ENCODE assay signal across 8 cellular contexts in the genomic region with DNA sequence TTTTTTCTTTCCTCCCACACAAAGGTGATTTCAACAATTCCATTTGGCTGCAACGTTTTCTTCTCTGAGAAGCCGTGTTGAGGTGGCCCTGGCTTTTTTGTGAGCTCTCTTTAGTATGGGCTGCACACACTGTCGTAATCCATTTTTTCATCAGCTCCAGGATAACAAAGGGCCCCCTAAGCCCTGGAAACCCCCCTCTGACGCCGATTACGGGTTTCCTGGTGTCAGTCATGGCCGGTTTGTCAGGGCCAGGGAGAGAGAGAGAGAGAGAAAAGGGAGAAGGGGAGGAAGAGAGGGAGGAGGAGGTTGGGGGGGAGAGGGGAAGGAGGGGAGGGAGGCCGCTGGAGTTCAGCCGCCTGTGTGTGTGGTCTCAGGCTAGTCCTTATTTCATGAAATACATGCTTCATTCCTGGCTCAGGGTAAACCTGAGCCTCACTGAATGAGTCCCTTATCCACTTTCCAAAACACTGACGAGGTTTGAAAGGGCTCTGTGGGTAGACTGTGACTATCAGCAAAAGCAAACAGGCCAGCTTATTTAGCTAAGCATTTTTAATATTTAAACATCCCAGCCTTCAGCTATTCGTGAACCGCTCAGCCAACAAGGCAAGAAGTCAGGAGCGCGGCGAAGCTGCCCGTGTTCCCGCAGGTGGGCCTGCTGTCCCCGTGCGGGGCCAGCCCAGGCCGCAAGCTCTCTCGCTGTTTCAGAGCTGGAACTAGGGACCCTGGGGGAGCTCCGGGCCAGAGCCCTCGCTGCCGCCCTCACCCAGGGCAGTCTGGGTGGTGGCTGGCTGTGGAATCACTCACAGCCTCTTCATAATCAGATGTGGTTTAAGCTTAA.
DNase-seq lines count a peak whose midpoint lies in the region; ATAC-seq, FAIRE-seq and TF ChIP-seq lines count a peak whose summit lies in the region.

No MANE protein-coding gene starts in this region.

- H3K27me3 ChIP-seq in Peyer's patch (no peaks in the 10 kb centered on the region), left lung (peaks cover 0 to 6% of the 10 kb centered on the region in 2 donors)

- peak overlapping the region in 1 of 2 donors; percentile 69 for H3K9ac ChIP-seq in kidney (ENCODE audit: low read length in 2 of 2)

- no peak for TF ChIP-seq CTCF in Peyer's patch (IDR thresholded peaks at IDR 0.05)
- TF ChIP-seq CTCF in left lung (IDR thresholded peaks at IDR 0.05): no peak
- no peak for TF ChIP-seq CTCF in kidney (IDR thresholded peaks at IDR 0.05; ENCODE audit: borderline replicate concordance, extremely low read depth, insufficient read depth)

- H3K36me3 ChIP-seq in Peyer's patch: no peaks in the 10 kb centered on the region
- H3K36me3 ChIP-seq in left lung: no peaks in the 10 kb centered on the region
- H3K36me3 ChIP-seq in kidney (ENCODE audit: control insufficient read depth in 1 of 2, insufficient read depth in 2 of 2, low read length in 2 of 2): no peaks in the 10 kb centered on the region

- intact Hi-C loops in left lung (cut with DNase I): no loop called here
- intact Hi-C loops in kidney (cut with DNase I): no loop called here

- ATAC-seq in left lung (peak; percentile 47), HG03571 (IDR thresholded peaks at IDR 0.05; ENCODE audit: unreplicated experiment) (no peak), GM18498 (IDR thresholded peaks at IDR 0.05; ENCODE audit: unreplicated experiment) (no peak)

- H3K9me3 ChIP-seq in Peyer's patch (no peaks in the 10 kb centered on the region), left lung (no peaks in the 10 kb centered on the region), kidney (ENCODE audit: control insufficient read depth in 1 of 2, low read length in 2 of 2) (no peaks in the 10 kb centered on the region)

- H3K4me3 ChIP-seq in Peyer's patch: no peak overlapping the region
- H3K4me3 ChIP-seq in left lung: no peak overlapping the region
- peak overlapping the region in 1 of 2 donors; percentile 35 for H3K4me3 ChIP-seq in kidney (ENCODE audit: low read length in 2 of 2)

- FAIRE-seq in kidney (lab: Jason Lieb, UNC): no peak

- H3K4me1 ChIP-seq in Peyer's patch: peaks cover 0 to 6% (median 0%) of the 10 kb centered on the region in 4 donors
- no peaks in the 10 kb centered on the region for H3K4me1 ChIP-seq in left lung
- peaks cover 4 to 15% of the 10 kb centered on the region in 2 donors for H3K4me1 ChIP-seq in kidney (ENCODE audit: control insufficient read depth in 1 of 2, insufficient read depth in 1 of 2, low read depth in 1 of 2, low read length in 2 of 2)

- DNase-seq in Peyer's patch (no peak), caudate nucleus (lab: John Stamatoyannopoulos, UW) (peak in 34 of 61 donors; percentile 13 to 67 (median 40)), left lung (peak in 1 of 2 donors; percentile 60), kidney (no peak), erythroblast (lab: John Stamatoyannopoulos, UW) (no peak)
- DNase-seq in stimulated activated CD4-positive, alpha-beta T cell treated with anti-CD3 and anti-CD28 coated beads, Interleukin-4, amount 100 ng/mL, for 24 hours: peak; percentile 28

- H3K27ac ChIP-seq in Peyer's patch (peak overlapping the region; percentile 19 to 84 (median 48)), caudate nucleus (ENCODE audit: low read depth, low read length) (peak overlapping the region; percentile 85), left lung (no peak overlapping the region), kidney (ENCODE audit: low read depth in 2 of 2, low read length in 2 of 2) (peak overlapping the region in 1 of 2 donors; percentile 43)

- no peak for TF ChIP-seq POLR2A in Peyer's patch (IDR thresholded peaks at IDR 0.05)
- no peak for TF ChIP-seq POLR2A in erythroblast (IDR thresholded peaks at IDR 0.05; ENCODE audit: low read length)

Comparison
In these comparisons a context has a peak if more than half of its experiments do, and no peak if none do; other contexts are left out.
1. DNase-seq: peak in caudate nucleus (34 of 61) and stimulated activated CD4-positive, alpha-beta T cell treated with anti-CD3 and anti-CD28 coated beads, Interleukin-4, amount 100 ng/mL, for 24 hours (single experiment); none in Peyer's patch (0 of 3), kidney (single experiment) and erythroblast (0 of 2).
2. H3K27ac ChIP-seq: peak in Peyer's patch (4 of 4) and caudate nucleus (single experiment); none in left lung (0 of 2).